In genomic region chr13:110560606-110561334, GRCh38 we compare ENCODE assay signal across 8 cellular contexts. TPM values are rescaled to one million over a fixed set of nuclear protein-coding genes. Genes with fewer than 3 reads are reported as not detected.
DNase-seq lines count a peak whose midpoint lies in the region; ATAC-seq and TF ChIP-seq lines count a peak whose summit lies in the region.

No MANE protein-coding gene starts in this region.

- POLR2A ChIA-PET in T-cell (lab: Charles Lee), result no interaction called here

- H3K27ac Mint-ChIP-seq in T-cell, result peak overlapping the region; percentile 76 to 86
- H3K27ac Mint-ChIP-seq in naive B cell, result peak overlapping the region in 5 of 6 donors; percentile 62 to 93 (median 88)

- no peak for TF ChIP-seq POLR2A in erythroblast (IDR thresholded peaks at IDR 0.05; ENCODE audit: low read length)

- CTCF ChIA-PET in T-cell (lab: Charles Lee), result no interaction called here

- H3K27me3 Mint-ChIP-seq in T-cell (peaks cover 3% of the 10 kb centered on the region in 2 donors), naive B cell (peaks cover 0 to 7% (median 0%) of the 10 kb centered on the region in 3 donors)

- H3K4me1 Mint-ChIP-seq in T-cell, result peaks cover 16 to 40% (median 27%) of the 10 kb centered on the region in 3 donors
- peaks cover 20 to 24% (median 22%) of the 10 kb centered on the region in 3 donors for H3K4me1 Mint-ChIP-seq in naive B cell

- H3K4me3 Mint-ChIP-seq in T-cell, result peak overlapping the region; percentile 71 to 89 (median 85)
- peak overlapping the region; percentile 86 to 97 (median 92) for H3K4me3 Mint-ChIP-seq in naive B cell

- ATAC-seq in HG02973 (IDR thresholded peaks at IDR 0.05; ENCODE audit: unreplicated experiment) (peak; percentile 23), T-cell (replicated peaks in 1 of 4) (peak in 2 of 4 experiments; percentile 11 to 40), naive B cell (ENCODE audit: low read depth in 2 of 2) (peak in 1 of 2 donors; percentile 14), HG03095 (IDR thresholded peaks at IDR 0.05; ENCODE audit: unreplicated experiment) (no peak)

- H3K36me3 Mint-ChIP-seq in T-cell (peaks cover 5% of the 10 kb centered on the region), naive B cell (peaks cover 0 to 6% of the 10 kb centered on the region in 2 donors)

- DNase-seq in activated T-cell treated with anti-CD3 and anti-CD28 coated beads for 24 hours (ENCODE audit: low read depth), result peak; percentile 1
- DNase-seq in activated T-cell treated with anti-CD3 and anti-CD28 coated beads, Interleukin-2, amount 50 U/mL, for 48 hours, result no peak
- DNase-seq in T-cell, result peak in 5 of 34 experiments; percentile 3 to 14 (median 6)
- DNase-seq in erythroblast (lab: John Stamatoyannopoulos, UW), result peak; percentile 21 to 28
- peak; percentile 14 for DNase-seq in naive B cell
- DNase-seq in NCI-H1694 (lab: John Stamatoyannopoulos, UW), result no peak

- peaks cover 0 to 7% (median 0%) of the 10 kb centered on the region in 3 donors for H3K9me3 Mint-ChIP-seq in T-cell
- peaks cover 0 to 7% (median 5%) of the 10 kb centered on the region in 7 donors for H3K9me3 Mint-ChIP-seq in naive B cell

RNA-seq across cellular contexts. Expression of gene RAB20, which starts 0.8 kb away (rescaled TPM):
- 1 to 10 TPM in 4 of 5 donors, under 1 TPM in 1; 0.47 to 3.1 (median 2.1) TPM for total RNA-seq in T-cell
- polyA plus RNA-seq in naive B cell (ENCODE audit: low read depth in 6 of 6), result 1 to 10 TPM in 3 of 6 donors, under 1 TPM in 2, not detected in 1; 0.74 to 3.4 (median 2.0) TPM

RNA-seq across cellular contexts. Expression of gene NAXD, which starts 54.6 kb away (rescaled TPM):
- 10 to 100 TPM; 22.2 to 34.3 (median 29.2) TPM for total RNA-seq in T-cell
- polyA plus RNA-seq in naive B cell (ENCODE audit: low read depth in 6 of 6), result 10 to 100 TPM; 10.8 to 23.1 (median 15.4) TPM

Comparison
In these comparisons a context has a peak if more than half of its experiments do, and no peak if none do; other contexts are left out.
1. DNase-seq: peak in activated T-cell treated with anti-CD3 and anti-CD28 coated beads for 24 hours (single experiment), erythroblast (2 of 2) and naive B cell (single experiment); none in activated T-cell treated with anti-CD3 and anti-CD28 coated beads, Interleukin-2, amount 50 U/mL, for 48 hours (0 of 2) and NCI-H1694 (single experiment).